33 cellular contexts compared by ENCODE assay signal in genomic region chr20:9597547-9597946, GRCh38.
"Had no signal": no experiment of that assay in that cellular context is flagged by ENCODE, and none has a peak within 500 bp of the region (broad histone marks: within the 10 kb centered on the region; RNA-seq: fewer than 3 reads in every experiment).

No MANE protein-coding gene starts in this region.

- H3K4me1 ChIP-seq: adrenal gland, breast epithelium, SJCRH30 had no signal

- ATAC-seq: activated CD4-positive, alpha-beta T cell treated with anti-CD3 and anti-CD28 coated beads for 36 hours; activated CD4-positive, CD25-positive, alpha-beta regulatory T cell treated with anti-CD3 and anti-CD28 coated beads, Interleukin-2, amount 50 U/mL, for 24 hours; activated CD8-positive, alpha-beta T cell treated with anti-CD3 and anti-CD28 coated beads, Interleukin-2, amount 10 ng/mL, durations not matched to agents 7 days and 5 days; activated naive CD4-positive, alpha-beta T cell treated with anti-CD3 and anti-CD28 coated beads, Interleukin-2, amount 50 U/mL, for 72 hours; body of pancreas; WTC11 had no signal

- H3K9me3 ChIP-seq: adrenal gland, body of pancreas, breast epithelium, MG63 had no signal

- H3K36me3 ChIP-seq: adrenal gland, breast epithelium, MG63, SJCRH30 had no signal

- FAIRE-seq: astrocyte, TTC549 had no signal

- H3K4me3 ChIP-seq: adrenal gland, body of pancreas, breast epithelium, MG63, PC-9, SJCRH30 had no signal

- H3K9ac ChIP-seq: SK-N-SH had no signal

- DNase-seq: activated CD4-positive, alpha-beta T cell treated with anti-CD3 and anti-CD28 coated beads for 36 hours; activated CD4-positive, alpha-beta T cell treated with anti-CD3 and anti-CD28 coated beads, Interleukin-2, amount 10 ng/mL, durations not matched to agents 7 days and 5 days; activated CD4-positive, alpha-beta T cell treated with anti-CD3 and anti-CD28 coated beads, Interleukin-2, amount 50 U/mL, for 48 hours; activated CD8-positive, alpha-beta T cell treated with anti-CD3 and anti-CD28 coated beads, Interleukin-2, amount 10 ng/mL, durations not matched to agents 7 days and 5 days; activated gamma-delta T cell treated with Interleukin-2 at 50 U/mL for 16 hours; activated naive CD4-positive, alpha-beta T cell treated with anti-CD3 and anti-CD28 coated beads for 36 hours; activated T-cell treated with anti-CD3 and anti-CD28 coated beads, Interleukin-2, amount 50 U/mL, for 24 hours; adrenal gland; body of pancreas; caudate nucleus; cerebellar nuclear complex; Karpas-422; KBM-7; MG63; NCI-H1048; NCI-H1105 treated with DMSO at 0.1 percent for 48 hours; NCI-H1436; NCI-H1694; NCI-H2029; NCI-H510A; NCI-H526; NCI-H748 treated with DMSO at 0.1 percent for 48 hours; NK-92 treated with Interleukin-12 subunit alpha and Interleukin-12 subunit beta, amount 100 ng/mL, for 24 hours; PC-9; Right ventricle myocardium superior; SJCRH30; SK-N-SH had no signal

- H3K27me3 ChIP-seq: adrenal gland, body of pancreas, breast epithelium, SJCRH30 had no signal

- H2AFZ ChIP-seq: PC-9 had no signal

- H3K4me2 ChIP-seq: PC-9, SK-N-SH had no signal

- H3K27ac ChIP-seq: adrenal gland, body of pancreas, breast epithelium, PC-9, SJCRH30 had no signal
